32 cellular contexts compared by ENCODE assay signal in the genomic region with DNA sequence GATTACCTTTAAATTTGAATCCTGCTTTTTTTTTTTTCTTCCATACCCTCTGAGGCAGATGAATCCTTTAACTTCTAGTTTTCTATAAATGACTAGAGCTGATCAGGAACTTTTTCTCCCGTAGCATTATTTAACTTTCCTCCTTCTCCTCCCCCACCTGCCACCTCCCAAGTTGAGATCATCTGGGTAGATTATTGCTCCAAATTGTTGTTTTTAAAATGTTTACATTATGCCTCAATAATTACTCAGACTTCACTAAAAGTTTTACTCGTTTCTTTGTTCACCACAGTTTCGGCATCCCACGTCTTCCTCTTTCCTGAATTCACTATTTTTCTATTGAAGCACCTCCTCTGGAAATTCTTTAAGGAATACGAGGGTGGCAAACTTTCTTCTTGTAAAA. TPM values are rescaled to one million over a fixed set of nuclear protein-coding genes. Genes with fewer than 3 reads are reported as not detected.
"Had no signal": no experiment of that assay in that cellular context is flagged by ENCODE, and none has a peak within 500 bp of the region (broad histone marks: within the 10 kb centered on the region; RNA-seq: fewer than 3 reads in every experiment).

No MANE protein-coding gene starts in this region.

- ATAC-seq: activated CD8-positive, alpha-beta T cell treated with anti-CD3 and anti-CD28 coated beads for 36 hours; esophagus mucosa; foreskin keratinocyte; heart left ventricle; left colon; right lobe of liver; stimulated activated naive B cell treated with anti-CD40 and anti-IgM and Interleukin-4, amounts not matched to agents 10 μg/mL and 1 μg/mL and 100 μg/mL, for 72 hours; WTC11 had no signal

- H3K27me3 ChIP-seq: heart left ventricle, ovary, right lobe of liver, stomach, thyroid gland, upper lobe of left lung had no signal

- H3K4me1 ChIP-seq: foreskin keratinocyte, right lobe of liver had no signal

- H3K36me3 ChIP-seq: heart left ventricle, neutrophil, ovary, right lobe of liver, stomach, thyroid gland, upper lobe of left lung had no signal

- H3K27ac ChIP-seq: foreskin keratinocyte, heart left ventricle, neutrophil, ovary, right lobe of liver, skin epidermis, stomach, thyroid gland, upper lobe of left lung had no signal

- FAIRE-seq: colon, endometrium, kidney had no signal

- H3K9me3 ChIP-seq: neutrophil, ovary, right lobe of liver, stomach, thyroid gland, upper lobe of left lung had no signal

- H3K4me3 ChIP-seq: heart left ventricle, ovary, right lobe of liver, skin epidermis, stomach, thyroid gland, upper lobe of left lung had no signal

- DNase-seq: activated CD4-positive, alpha-beta T cell treated with anti-CD3 and anti-CD28 coated beads for 1 hour; activated CD4-positive, alpha-beta T cell treated with anti-CD3 and anti-CD28 coated beads, Interleukin-2, amount 50 U/mL, for 1 hour; activated CD8-positive, alpha-beta T cell treated with anti-CD3 and anti-CD28 coated beads for 36 hours; activated effector memory CD4-positive, alpha-beta T cell treated with anti-CD3 and anti-CD28 coated beads, Interleukin-2, amount 50 U/mL, for 16 hours; activated naive CD4-positive, alpha-beta T cell treated with anti-CD3 and anti-CD28 coated beads, Interleukin-2, amount 10 ng/mL, durations not matched to agents 7 days and 5 days; activated T-cell treated with anti-CD3 and anti-CD28 coated beads, Interleukin-2, amount 50 U/mL, for 48 hours; amniotic stem cell; effector CD8-positive, alpha-beta T cell; foreskin keratinocyte; heart left ventricle; hypothalamus; immature natural killer cell; kidney; left colon; naive B cell; nephron progenitor cell; ovary; right lobe of liver; stimulated activated CD4-positive, alpha-beta T cell treated with anti-CD3 and anti-CD28 coated beads, Interleukin-4, amount 100 ng/mL, for 4 hours; stimulated activated CD8-positive, alpha-beta memory T cell treated with anti-CD3 and anti-CD28 coated beads, Interleukin-4, amount 100 ng/mL, for 48 hours; stimulated activated naive B cell treated with anti-CD40 and anti-IgM and Interleukin-4, amounts not matched to agents 10 μg/mL and 1 μg/mL and 100 μg/mL, for 72 hours; stomach; T-helper 2 cell; thyroid gland; upper lobe of left lung had no signal

RNA-seq across cellular contexts. Expression of gene SCUBE3, which starts 16.6 kb away (rescaled TPM):
- total RNA-seq: activated CD8-positive, alpha-beta T cell treated with anti-CD3 and anti-CD28 coated beads for 36 hours; foreskin keratinocyte had no signal

RNA-seq across cellular contexts. Expression of gene TCP11, which starts 56.1 kb away (rescaled TPM):
- total RNA-seq: activated CD8-positive, alpha-beta T cell treated with anti-CD3 and anti-CD28 coated beads for 36 hours; esophagus mucosa; foreskin keratinocyte; heart left ventricle; left colon; progenitor cell of endocrine pancreas; WTC11 had no signal
- polyA plus RNA-seq: immature natural killer cell had no signal
